In the genomic region with DNA sequence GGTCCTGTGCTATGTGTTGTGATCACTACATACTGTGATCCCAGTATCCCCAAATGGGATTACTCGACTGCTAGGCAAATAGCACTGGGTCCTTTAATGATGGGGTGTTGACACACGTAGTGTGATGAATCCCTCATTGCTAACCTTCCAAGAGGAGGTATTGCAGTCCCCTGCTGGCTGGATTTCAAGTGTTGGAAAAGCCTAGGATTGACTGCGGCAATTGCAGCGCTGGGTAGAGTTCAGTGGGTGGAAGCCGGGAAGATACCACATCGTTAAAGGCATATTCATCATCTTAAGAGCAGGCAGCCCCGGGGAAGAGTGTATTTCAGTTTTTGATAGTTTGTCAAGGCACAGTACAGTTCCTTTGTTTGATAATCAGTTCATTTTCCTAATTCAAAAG, we compare ENCODE assay signal across 20 cellular contexts.
"Had no signal": no experiment of that assay in that cellular context is flagged by ENCODE, and none has a peak within 500 bp of the region (broad histone marks: within the 10 kb centered on the region; RNA-seq: fewer than 3 reads in every experiment).

No MANE protein-coding gene starts in this region.

- ATAC-seq: activated CD8-positive, alpha-beta T cell treated with anti-CD3 and anti-CD28 coated beads, Interleukin-2, amount 10 ng/mL, durations not matched to agents 7 days and 5 days; activated naive CD4-positive, alpha-beta T cell treated with anti-CD3 and anti-CD28 coated beads, Interleukin-2, amount 50 U/mL, for 72 hours; natural killer cell treated with Interleukin-12 subunit alpha and Interleukin-12 subunit beta and Interleukin-15 and Interleukin-18, amount 100 ng/mL, for 72 hours; right cardiac atrium; T-helper 17 cell had no signal

- H3K27me3 ChIP-seq: colonic mucosa, esophagus squamous epithelium, testis, upper lobe of left lung had no signal

- H3K27me3 Mint-ChIP-seq: activated CD4-positive, alpha-beta T cell treated with anti-CD3 and anti-CD28 coated beads, Interleukin-2, amount 10 ng/mL, durations not matched to agents 24 days and 14 days; natural killer cell treated with Interleukin-12 subunit alpha and Interleukin-12 subunit beta and Interleukin-15 and Interleukin-18, amount 100 ng/mL, for 72 hours; stimulated activated naive CD8-positive, alpha-beta T cell treated with anti-CD3 and anti-CD28 coated beads, Interleukin-15, Interleukin-2, amounts not matched to agents 100 ng/mL and 50 ng/mL, for 24 hours; T-helper 17 cell had no signal

- H3K9me3 ChIP-seq: colonic mucosa, testis had no signal

- H3K27ac Mint-ChIP-seq: activated CD4-positive, alpha-beta T cell treated with anti-CD3 and anti-CD28 coated beads, Interleukin-2, amount 10 ng/mL, durations not matched to agents 24 days and 14 days; activated CD8-positive, alpha-beta T cell treated with anti-CD3 and anti-CD28 coated beads, Interleukin-2, amount 10 ng/mL, durations not matched to agents 7 days and 5 days; activated naive CD4-positive, alpha-beta T cell treated with anti-CD3 and anti-CD28 coated beads, Interleukin-2, amount 50 U/mL, for 72 hours; natural killer cell treated with Interleukin-12 subunit alpha and Interleukin-12 subunit beta and Interleukin-15 and Interleukin-18, amount 100 ng/mL, for 72 hours; progenitor cell of endocrine pancreas; stimulated activated naive CD8-positive, alpha-beta T cell treated with anti-CD3 and anti-CD28 coated beads, Interleukin-15, Interleukin-2, amounts not matched to agents 100 ng/mL and 50 ng/mL, for 24 hours; T-helper 17 cell had no signal

- H3K4me3 ChIP-seq: colonic mucosa, esophagus squamous epithelium, testis, upper lobe of left lung had no signal

- H3K36me3 ChIP-seq: colonic mucosa, esophagus squamous epithelium, upper lobe of left lung had no signal

- DNase-seq: activated CD4-positive, alpha-beta T cell treated with anti-CD3 and anti-CD28 coated beads, Interleukin-2, amount 10 ng/mL, durations not matched to agents 24 days and 14 days; activated CD4-positive, CD25-positive, alpha-beta regulatory T cell; activated CD8-positive, alpha-beta memory T cell treated with anti-CD3 and anti-CD28 coated beads, Interleukin-2, amount 50 U/mL, for 4 hours; activated CD8-positive, alpha-beta T cell treated with anti-CD3 and anti-CD28 coated beads, Interleukin-2, amount 10 ng/mL, durations not matched to agents 7 days and 5 days; activated gamma-delta T cell; activated T-cell treated with anti-CD3 and anti-CD28 coated beads, Interleukin-2, amount 50 U/mL, for 48 hours; central memory CD4-positive, alpha-beta T cell; colonic mucosa; esophagus squamous epithelium; foreskin melanocyte; occipital lobe; right cardiac atrium; small intestine; T-helper 17 cell; testis; upper lobe of left lung had no signal

- H3K4me3 Mint-ChIP-seq: activated CD4-positive, alpha-beta T cell treated with anti-CD3 and anti-CD28 coated beads, Interleukin-2, amount 10 ng/mL, durations not matched to agents 24 days and 14 days; activated CD8-positive, alpha-beta T cell treated with anti-CD3 and anti-CD28 coated beads, Interleukin-2, amount 10 ng/mL, durations not matched to agents 7 days and 5 days; natural killer cell treated with Interleukin-12 subunit alpha and Interleukin-12 subunit beta and Interleukin-15 and Interleukin-18, amount 100 ng/mL, for 72 hours; stimulated activated naive CD8-positive, alpha-beta T cell treated with anti-CD3 and anti-CD28 coated beads, Interleukin-15, Interleukin-2, amounts not matched to agents 100 ng/mL and 50 ng/mL, for 24 hours; T-helper 17 cell had no signal

- H3K27ac ChIP-seq: colonic mucosa, esophagus squamous epithelium, testis, upper lobe of left lung had no signal

- H3K4me1 Mint-ChIP-seq: activated CD4-positive, alpha-beta T cell treated with anti-CD3 and anti-CD28 coated beads, Interleukin-2, amount 10 ng/mL, durations not matched to agents 24 days and 14 days; T-helper 17 cell had no signal

- H3K4me1 ChIP-seq: colonic mucosa, esophagus squamous epithelium, testis, upper lobe of left lung had no signal
